13 cellular contexts compared by ENCODE assay signal in genomic region chr4:150217804-150218203, GRCh38.
A peak's percentile ranks its signal among the peaks of the same experiment; 100 is the strongest.
DNase-seq lines count a peak whose midpoint lies in the region; ATAC-seq and TF ChIP-seq lines count a peak whose summit lies in the region.
"Had no signal": no experiment of that assay in that cellular context is flagged by ENCODE, and none has a peak within 500 bp of the region (broad histone marks: within the 10 kb centered on the region; RNA-seq: fewer than 3 reads in every experiment).

No MANE protein-coding gene starts in this region.

- no peaks in the 10 kb centered on the region for H3K9me2 ChIP-seq in SK-N-SH

- peaks cover 11% of the 10 kb centered on the region for H3F3A ChIP-seq in SK-N-SH (replicated peaks; ENCODE audit: insufficient read depth)

- H4K20me1 ChIP-seq in SK-N-SH (ENCODE audit: insufficient read depth), result no peaks in the 10 kb centered on the region

- peaks cover 5% of the 10 kb centered on the region; the same call in 1 of the 2 replicates for H3K79me2 ChIP-seq in SK-N-SH (ENCODE audit: insufficient read depth)

- H3K9ac ChIP-seq in SK-N-SH, result no peak overlapping the region

- CTCF ChIA-PET in SK-N-SH (lab: Yijun Ruan, JAX), result interaction anchor here (1.1 to 4.2 kb wide), 13 partner anchors 9 to 236 kb away, joined by 3 to 20 read pairs (median 4); no protein-coding TSS in a partner anchor

- no peaks in the 10 kb centered on the region for H3K9me3 ChIP-seq in SK-N-SH
- H3K9me3 ChIP-seq: right atrium auricular region, upper lobe of left lung had no signal

- no peak for TF ChIP-seq RAD21 in SK-N-SH (IDR thresholded peaks at IDR 0.05; ENCODE audit: low read length)

- no peak for TF ChIP-seq EP300 in SK-N-SH (IDR thresholded peaks at IDR 0.05; ENCODE audit: borderline replicate concordance in 1 of 2, low read depth in 1 of 2, low read length in 1 of 2)

- POLR2A ChIA-PET in SK-N-SH (lab: Yijun Ruan, JAX), result no interaction called here

- intact Hi-C loops in dorsolateral prefrontal cortex (cut with DNase I), result loop anchor here (2.0 to 10.0 kb wide), 4 partner anchors 141 to 216 kb away; partner anchors contain the start of gene DCLK2 (in 2 of the 2)

- TF ChIP-seq CTCF in SK-N-SH (IDR thresholded peaks at IDR 0.05), result no peak
- no peak for TF ChIP-seq CTCF in dorsolateral prefrontal cortex (IDR thresholded peaks at IDR 0.05 in 54 of 56, conservative IDR thresholded peaks at IDR 0.05 in 2 of 56; ENCODE audit: low read depth in 1 of 56, partially characterized antibody in 56 of 56)
- no peak for TF ChIP-seq CTCF in foreskin keratinocyte (conservative IDR thresholded peaks at IDR 0.05)

- H2AFZ ChIP-seq in SK-N-SH (ENCODE audit: low read depth), result no peak overlapping the region

- H3K27me3 ChIP-seq in SK-N-SH (ENCODE audit: insufficient read depth) (no peaks in the 10 kb centered on the region), dorsolateral prefrontal cortex (no peaks in the 10 kb centered on the region), foreskin keratinocyte (no peaks in the 10 kb centered on the region)
- H3K27me3 ChIP-seq: right atrium auricular region, upper lobe of left lung had no signal

- no peak overlapping the region for H3K4me2 ChIP-seq in SK-N-SH

- peaks cover 3 to 28% of the 10 kb centered on the region in 2 experiments for H3K36me3 ChIP-seq in SK-N-SH (replicated peaks in 1 of 2; ENCODE audit: control insufficient read depth in 1 of 2, insufficient read depth in 2 of 2, low read length in 1 of 2)
- H3K36me3 ChIP-seq: right atrium auricular region, upper lobe of left lung had no signal

- 81% methylated on average over 8 of the region's 8 CpGs for WGBS in SK-N-SH (ENCODE audit: low lambda C conversion rate)

- DNase-seq in SK-N-SH (no peak), NCI-H2227 (lab: John Stamatoyannopoulos, UW; ENCODE audit: unreplicated experiment) (peak; percentile 57), dorsolateral prefrontal cortex (no peak), foreskin keratinocyte (no peak)
- no peak for DNase-seq in activated naive CD4-positive, alpha-beta T cell treated with Interleukin-2 at 50 U/mL for 16 hours
- DNase-seq: stimulated activated naive CD8-positive, alpha-beta T cell treated with anti-CD3 and anti-CD28 coated beads, Interleukin-15, Interleukin-2, amounts not matched to agents 100 U/mL and 50 U/mL, for 24 hours; T1000 had no signal

- ATAC-seq in SK-N-SH treated with all-trans-retinoic acid at 6 μM for 48 hours (no peak), GM18519 (IDR thresholded peaks at IDR 0.05; ENCODE audit: low FRiP score, unreplicated experiment) (no peak), foreskin keratinocyte (no peak), HG03571 (IDR thresholded peaks at IDR 0.05; ENCODE audit: unreplicated experiment) (no peak)
- ATAC-seq: activated CD4-positive, CD25-positive, alpha-beta regulatory T cell treated with anti-CD3 and anti-CD28 coated beads, Interleukin-2, amount 50 U/mL, for 24 hours; stimulated activated naive CD8-positive, alpha-beta T cell treated with anti-CD3 and anti-CD28 coated beads, Interleukin-15, Interleukin-2, amounts not matched to agents 100 U/mL and 50 U/mL, for 24 hours had no signal

- peak overlapping the region; percentile 40 to 50; a peak in 2 of 4 replicates for H3K27ac ChIP-seq in SK-N-SH (ENCODE audit: low read depth in 2 of 2, low read length in 1 of 2)
- peak overlapping the region in 32 of 59 donors; percentile 9 to 79 (median 52) for H3K27ac ChIP-seq in dorsolateral prefrontal cortex
- no peak overlapping the region for H3K27ac ChIP-seq in foreskin keratinocyte
- H3K27ac ChIP-seq: right atrium auricular region, upper lobe of left lung had no signal

- no peak overlapping the region for H3K4me3 ChIP-seq in SK-N-SH (ENCODE audit: low read depth in 2 of 2, low read length in 1 of 2)
- peak overlapping the region in 15 of 59 donors; percentile 5 to 54 (median 19) for H3K4me3 ChIP-seq in dorsolateral prefrontal cortex
- H3K4me3 ChIP-seq: right atrium auricular region, upper lobe of left lung had no signal

- H3K4me1 ChIP-seq in SK-N-SH (ENCODE audit: control insufficient read depth in 1 of 2, insufficient read depth in 2 of 2, low read depth in 1 of 2, low read length in 1 of 2) (peaks cover 0 to 12% of the 10 kb centered on the region in 2 experiments; a peak in 3 of 4 replicates), foreskin keratinocyte (peaks cover 5% of the 10 kb centered on the region)
- H3K4me1 ChIP-seq: right atrium auricular region had no signal

TF ChIP-seq in SK-N-SH, 30 proteins besides CTCF, POLR2A, EP300 and RAD21 (continues in another document):
- TF ChIP-seq USF2 (IDR thresholded peaks at IDR 0.05; ENCODE audit: borderline replicate concordance, low read depth, low read length) (no peak), MXI1 (IDR thresholded peaks at IDR 0.05; ENCODE audit: low read depth, low read length) (no peak), RFX5 (IDR thresholded peaks at IDR 0.05; ENCODE audit: low read length) (no peak), TAF1 (IDR thresholded peaks at IDR 0.05; ENCODE audit: borderline replicate concordance, low read depth, low read length) (no peak), FOXJ3 (CRISPR knock-in tag; IDR thresholded peaks at IDR 0.05) (no peak), JUND (IDR thresholded peaks at IDR 0.05) (no peak), RXRA (IDR thresholded peaks at IDR 0.05; ENCODE audit: borderline replicate concordance, low read depth) (no peak), NRF1 (IDR thresholded peaks at IDR 0.05; ENCODE audit: low read depth, low read length) (no peak), TEAD4 (IDR thresholded peaks at IDR 0.05; ENCODE audit: borderline replicate concordance, insufficient read depth) (no peak)

TF ChIP-seq in SK-N-SH treated with all-trans-retinoic acid at 6 μM for 48 hours, 23 proteins besides CTCF, POLR2A, EP300 and RAD21:
- TF ChIP-seq TSHZ2 (CRISPR knock-in tag; IDR thresholded peaks at IDR 0.05), result no peak
- TF ChIP-seq CSDC2 (CRISPR knock-in tag; IDR thresholded peaks at IDR 0.05), result no peak
- TF ChIP-seq SNAI2 (CRISPR knock-in tag; IDR thresholded peaks at IDR 0.05), result no peak
- TF ChIP-seq PATZ1 (CRISPR knock-in tag; IDR thresholded peaks at IDR 0.05; ENCODE audit: borderline replicate concordance), result no peak
- TF ChIP-seq RARB (CRISPR knock-in tag; IDR thresholded peaks at IDR 0.05), result no peak
- TF ChIP-seq ZNF565 (CRISPR knock-in tag; conservative IDR thresholded peaks at IDR 0.05; ENCODE audit: low read depth), result no peak
- TF ChIP-seq ISL1 (CRISPR knock-in tag; IDR thresholded peaks at IDR 0.05), result no peak
- no peak for TF ChIP-seq ZNF70 (CRISPR knock-in tag; IDR thresholded peaks at IDR 0.05)
- TF ChIP-seq PPARA (CRISPR knock-in tag; IDR thresholded peaks at IDR 0.05; ENCODE audit: borderline replicate concordance), result no peak
- no peak for TF ChIP-seq ESRRG (CRISPR knock-in tag; IDR thresholded peaks at IDR 0.05)
